Comparison of ENCODE assay signal across 17 cellular contexts in genomic region chr7:40234046-40234445, GRCh38.
DNase-seq lines count a peak whose midpoint lies in the region; ATAC-seq and TF ChIP-seq lines count a peak whose summit lies in the region.
"Had no signal": no experiment of that assay in that cellular context is flagged by ENCODE, and none has a peak within 500 bp of the region (broad histone marks: within the 10 kb centered on the region; RNA-seq: fewer than 3 reads in every experiment).

No MANE protein-coding gene starts in this region.

- H3K27me3 Mint-ChIP-seq in activated naive CD4-positive, alpha-beta T cell treated with anti-CD3 and anti-CD28 coated beads, Interleukin-2, amount 10 ng/mL, durations not matched to agents 7 days and 5 days, result no peaks in the 10 kb centered on the region
- no peaks in the 10 kb centered on the region for H3K27me3 Mint-ChIP-seq in activated CD8-positive, alpha-beta T cell treated with anti-CD3 and anti-CD28 coated beads, Interleukin-2, amount 10 ng/mL, durations not matched to agents 7 days and 5 days (ENCODE audit: low read depth)
- H3K27me3 Mint-ChIP-seq: activated naive CD4-positive, alpha-beta T cell treated with anti-CD3 and anti-CD28 coated beads, Interleukin-2, amount 50 U/mL, for 24 hours; stimulated activated naive B cell treated with anti-CD40 and anti-IgM and Interleukin-4, amounts not matched to agents 10 μg/mL and 1 μg/mL and 100 μg/mL, for 72 hours had no signal

- no peak overlapping the region for H3K4me3 Mint-ChIP-seq in activated naive CD4-positive, alpha-beta T cell treated with anti-CD3 and anti-CD28 coated beads, Interleukin-2, amount 10 ng/mL, durations not matched to agents 7 days and 5 days
- no peak overlapping the region for H3K4me3 Mint-ChIP-seq in activated CD8-positive, alpha-beta T cell treated with anti-CD3 and anti-CD28 coated beads, Interleukin-2, amount 10 ng/mL, durations not matched to agents 7 days and 5 days
- H3K4me3 Mint-ChIP-seq: activated naive CD4-positive, alpha-beta T cell treated with anti-CD3 and anti-CD28 coated beads, Interleukin-2, amount 50 U/mL, for 24 hours; stimulated activated naive B cell treated with anti-CD40 and anti-IgM and Interleukin-4, amounts not matched to agents 10 μg/mL and 1 μg/mL and 100 μg/mL, for 72 hours; T-helper 1 cell treated with Interleukin-12 subunit alpha and Interleukin-12 subunit beta and Interleukin-4 antibody, amounts not matched to agents 30 μg/mL and 1 μg/mL, for 36 hours had no signal

- no peaks in the 10 kb centered on the region for H3K36me3 Mint-ChIP-seq in activated naive CD4-positive, alpha-beta T cell treated with anti-CD3 and anti-CD28 coated beads, Interleukin-2, amount 10 ng/mL, durations not matched to agents 7 days and 5 days
- H3K36me3 Mint-ChIP-seq in activated naive CD4-positive, alpha-beta T cell treated with anti-CD3 and anti-CD28 coated beads, Interleukin-2, amount 50 U/mL, for 72 hours, result no peaks in the 10 kb centered on the region
- H3K36me3 Mint-ChIP-seq in activated CD8-positive, alpha-beta T cell treated with anti-CD3 and anti-CD28 coated beads, Interleukin-2, amount 10 ng/mL, durations not matched to agents 7 days and 5 days (ENCODE audit: low read depth), result no peaks in the 10 kb centered on the region
- H3K36me3 Mint-ChIP-seq: activated naive CD4-positive, alpha-beta T cell treated with anti-CD3 and anti-CD28 coated beads, Interleukin-2, amount 50 U/mL, for 24 hours; stimulated activated naive B cell treated with anti-CD40 and anti-IgM and Interleukin-4, amounts not matched to agents 10 μg/mL and 1 μg/mL and 100 μg/mL, for 72 hours had no signal

- peaks cover 11% of the 10 kb centered on the region for H3K4me1 Mint-ChIP-seq in activated naive CD4-positive, alpha-beta T cell treated with anti-CD3 and anti-CD28 coated beads, Interleukin-2, amount 10 ng/mL, durations not matched to agents 7 days and 5 days
- H3K4me1 Mint-ChIP-seq in activated CD8-positive, alpha-beta T cell treated with anti-CD3 and anti-CD28 coated beads, Interleukin-2, amount 10 ng/mL, durations not matched to agents 7 days and 5 days (ENCODE audit: low read depth), result peaks cover 6% of the 10 kb centered on the region
- H3K4me1 Mint-ChIP-seq: stimulated activated naive B cell treated with anti-CD40 and anti-IgM and Interleukin-4, amounts not matched to agents 10 μg/mL and 1 μg/mL and 100 μg/mL, for 72 hours had no signal

- H3K27me3 ChIP-seq in transverse colon, result no peaks in the 10 kb centered on the region
- no peaks in the 10 kb centered on the region for H3K27me3 ChIP-seq in SJCRH30
- H3K27me3 ChIP-seq: heart right ventricle, ovary had no signal

- intact Hi-C loops in transverse colon (cut with DNase I; ENCODE audit: low total_unique reads), result no loop called here

- no peak for TF ChIP-seq POLR2A in transverse colon (IDR thresholded peaks at IDR 0.05)

- no peak for ATAC-seq in activated naive CD4-positive, alpha-beta T cell treated with anti-CD3 and anti-CD28 coated beads, Interleukin-2, amount 50 U/mL, for 72 hours
- ATAC-seq in HG02759 (IDR thresholded peaks at IDR 0.05; ENCODE audit: unreplicated experiment) (peak; percentile 46), GM21528 (IDR thresholded peaks at IDR 0.05; ENCODE audit: low FRiP score, unreplicated experiment) (no peak)
- peak; percentile 47 for ATAC-seq in activated CD8-positive, alpha-beta T cell treated with anti-CD3 and anti-CD28 coated beads, Interleukin-2, amount 10 ng/mL, durations not matched to agents 7 days and 5 days
- ATAC-seq: heart right ventricle; stimulated activated naive B cell treated with anti-CD40 and anti-IgM and Interleukin-4, amounts not matched to agents 10 μg/mL and 1 μg/mL and 100 μg/mL, for 72 hours had no signal

- H3K27ac Mint-ChIP-seq in activated naive CD4-positive, alpha-beta T cell treated with anti-CD3 and anti-CD28 coated beads, Interleukin-2, amount 10 ng/mL, durations not matched to agents 7 days and 5 days, result no peak overlapping the region
- H3K27ac Mint-ChIP-seq in activated naive CD4-positive, alpha-beta T cell treated with anti-CD3 and anti-CD28 coated beads, Interleukin-2, amount 50 U/mL, for 72 hours, result no peak overlapping the region
- H3K27ac Mint-ChIP-seq in activated CD8-positive, alpha-beta T cell treated with anti-CD3 and anti-CD28 coated beads, Interleukin-2, amount 10 ng/mL, durations not matched to agents 7 days and 5 days, result peak overlapping the region; percentile 76
- H3K27ac Mint-ChIP-seq: activated naive CD4-positive, alpha-beta T cell treated with anti-CD3 and anti-CD28 coated beads, Interleukin-2, amount 50 U/mL, for 24 hours; stimulated activated naive B cell treated with anti-CD40 and anti-IgM and Interleukin-4, amounts not matched to agents 10 μg/mL and 1 μg/mL and 100 μg/mL, for 72 hours; T-helper 1 cell treated with Interleukin-12 subunit alpha and Interleukin-12 subunit beta and Interleukin-4 antibody, amounts not matched to agents 30 μg/mL and 1 μg/mL, for 36 hours had no signal

- H3K27ac ChIP-seq in transverse colon, result peak overlapping the region in 3 of 4 donors; percentile 40 to 62 (median 56)
- H3K27ac ChIP-seq in SJCRH30, result no peak overlapping the region
- H3K27ac ChIP-seq: heart right ventricle, ovary had no signal

- no peaks in the 10 kb centered on the region for H3K9me3 Mint-ChIP-seq in activated naive CD4-positive, alpha-beta T cell treated with anti-CD3 and anti-CD28 coated beads, Interleukin-2, amount 10 ng/mL, durations not matched to agents 7 days and 5 days
- H3K9me3 Mint-ChIP-seq in activated naive CD4-positive, alpha-beta T cell treated with anti-CD3 and anti-CD28 coated beads, Interleukin-2, amount 50 U/mL, for 72 hours, result no peaks in the 10 kb centered on the region
- H3K9me3 Mint-ChIP-seq in activated CD8-positive, alpha-beta T cell treated with anti-CD3 and anti-CD28 coated beads, Interleukin-2, amount 10 ng/mL, durations not matched to agents 7 days and 5 days (ENCODE audit: insufficient read depth), result no peaks in the 10 kb centered on the region
- H3K9me3 Mint-ChIP-seq: activated naive CD4-positive, alpha-beta T cell treated with anti-CD3 and anti-CD28 coated beads, Interleukin-2, amount 50 U/mL, for 24 hours; stimulated activated naive B cell treated with anti-CD40 and anti-IgM and Interleukin-4, amounts not matched to agents 10 μg/mL and 1 μg/mL and 100 μg/mL, for 72 hours; T-helper 1 cell treated with Interleukin-12 subunit alpha and Interleukin-12 subunit beta and Interleukin-4 antibody, amounts not matched to agents 30 μg/mL and 1 μg/mL, for 36 hours had no signal

- in situ Hi-C loops in transverse colon (cut with MboI; ENCODE audit: low pct_ligation_motif_present in 1 of 4, low pct_unique_long_range_greater_than_20kb in 1 of 4, low sequenced_read_pairs in 3 of 4), result loop anchor here in 1 of 4 donors (25.0 kb wide), 1 partner anchor 1478 kb away; the partner anchor contains the start of gene INHBA

- H3K4me3 ChIP-seq in transverse colon, result no peak overlapping the region
- no peak overlapping the region for H3K4me3 ChIP-seq in SJCRH30
- H3K4me3 ChIP-seq: heart right ventricle, ovary had no signal

- peak; percentile 24 for DNase-seq in activated naive CD4-positive, alpha-beta T cell treated with anti-CD3 and anti-CD28 coated beads, Interleukin-2, amount 10 ng/mL, durations not matched to agents 7 days and 5 days
- no peak for DNase-seq in activated naive CD4-positive, alpha-beta T cell treated with anti-CD3 and anti-CD28 coated beads, Interleukin-2, amount 50 U/mL, for 72 hours (ENCODE audit: low spot score in 2 of 2)
- DNase-seq in activated CD8-positive, alpha-beta T cell treated with anti-CD3 and anti-CD28 coated beads, Interleukin-2, amount 10 ng/mL, durations not matched to agents 7 days and 5 days, result peak; percentile 24
- DNase-seq in transverse colon (peak; percentile 61), T-helper 9 cell (no peak), SJCRH30 (no peak)
- DNase-seq: ACHN; activated CD4-positive, CD25-positive, alpha-beta regulatory T cell; heart right ventricle; kidney glomerular epithelial cell; NCI-H748 treated with DMSO at 0.1 percent for 48 hours; ovary; stimulated activated naive B cell treated with anti-CD40 and anti-IgM and Interleukin-4, amounts not matched to agents 10 μg/mL and 1 μg/mL and 100 μg/mL, for 72 hours had no signal

- CTCF ChIA-PET in activated naive CD4-positive, alpha-beta T cell treated with anti-CD3 and anti-CD28 coated beads, Interleukin-2, amount 10 ng/mL, durations not matched to agents 7 days and 5 days (lab: Charles Lee), result interaction anchor here (1.0 to 3.0 kb wide), 2 partner anchors 371 to 1471 kb away, joined by 4 to 14 read pairs; no protein-coding TSS in a partner anchor
- CTCF ChIA-PET in activated CD8-positive, alpha-beta T cell treated with anti-CD3 and anti-CD28 coated beads, Interleukin-2, amount 10 ng/mL, durations not matched to agents 7 days and 5 days (lab: Charles Lee), result interaction anchor here (2.5 to 3.4 kb wide), 2 partner anchors 241 to 371 kb away, joined by 6 to 32 read pairs; no protein-coding TSS in a partner anchor

- POLR2A ChIA-PET in activated CD8-positive, alpha-beta T cell treated with anti-CD3 and anti-CD28 coated beads, Interleukin-2, amount 10 ng/mL, durations not matched to agents 7 days and 5 days (lab: Charles Lee), result interaction anchor here (0.7 kb wide), 1 partner anchor 286 kb away, joined by 5 read pairs; no protein-coding TSS in a partner anchor

- no peak for TF ChIP-seq EP300 in transverse colon (IDR thresholded peaks at IDR 0.05; ENCODE audit: low read depth)

- 35 to 80% methylated on average over 2 to 4 of the region's 4 CpGs for WGBS in transverse colon (ENCODE audit: low coverage in 1 of 2), 2 donors

- H3K4me1 ChIP-seq in transverse colon (peaks cover 0 to 22% (median 8%) of the 10 kb centered on the region in 4 donors), SJCRH30 (no peaks in the 10 kb centered on the region)

- no peaks in the 10 kb centered on the region for H3K36me3 ChIP-seq in transverse colon
- no peaks in the 10 kb centered on the region for H3K36me3 ChIP-seq in SJCRH30
- H3K36me3 ChIP-seq: heart right ventricle, ovary had no signal

- H3K9me3 ChIP-seq in transverse colon, result no peaks in the 10 kb centered on the region
- no peaks in the 10 kb centered on the region for H3K9me3 ChIP-seq in SJCRH30 (replicated peaks)
- H3K9me3 ChIP-seq: heart right ventricle, ovary had no signal

- no peak for TF ChIP-seq CTCF in transverse colon (IDR thresholded peaks at IDR 0.05)

Comparison
In these comparisons a context has a peak if more than half of its experiments do, and no peak if none do; other contexts are left out.
1. DNase-seq: peak in activated naive CD4-positive, alpha-beta T cell treated with anti-CD3 and anti-CD28 coated beads, Interleukin-2, amount 10 ng/mL, durations not matched to agents 7 days and 5 days (single experiment), activated CD8-positive, alpha-beta T cell treated with anti-CD3 and anti-CD28 coated beads, Interleukin-2, amount 10 ng/mL, durations not matched to agents 7 days and 5 days (single experiment) and transverse colon (single experiment); none in activated naive CD4-positive, alpha-beta T cell treated with anti-CD3 and anti-CD28 coated beads, Interleukin-2, amount 50 U/mL, for 72 hours (0 of 2), T-helper 9 cell (single experiment) and SJCRH30 (0 of 2).
2. ATAC-seq: peak in HG02759 (single experiment) and activated CD8-positive, alpha-beta T cell treated with anti-CD3 and anti-CD28 coated beads, Interleukin-2, amount 10 ng/mL, durations not matched to agents 7 days and 5 days (single experiment); none in activated naive CD4-positive, alpha-beta T cell treated with anti-CD3 and anti-CD28 coated beads, Interleukin-2, amount 50 U/mL, for 72 hours (0 of 2) and GM21528 (single experiment).